Comparison of ENCODE assay signal across 22 cellular contexts in genomic region chr7:69861233-69861632, GRCh38.
"Had no signal": no experiment of that assay in that cellular context is flagged by ENCODE, and none has a peak within 500 bp of the region (broad histone marks: within the 10 kb centered on the region; RNA-seq: fewer than 3 reads in every experiment).

No MANE protein-coding gene starts in this region.

- H3K27me3 Mint-ChIP-seq: activated naive CD4-positive, alpha-beta T cell treated with anti-CD3 and anti-CD28 coated beads, Interleukin-2, amount 10 ng/mL, durations not matched to agents 7 days and 5 days had no signal

- DNase-seq: activated CD4-positive, alpha-beta memory T cell treated with anti-CD3 and anti-CD28 coated beads, Interleukin-2, amount 10 ng/mL, durations not matched to agents 7 days and 5 days; activated CD4-positive, alpha-beta T cell treated with anti-CD3 and anti-CD28 coated beads for 36 hours; activated CD4-positive, alpha-beta T cell treated with anti-CD3 and anti-CD28 coated beads, Interleukin-2, amount 50 U/mL, for 1 hour; activated gamma-delta T cell treated with Interleukin-2 at 50 U/mL for 16 hours; activated naive CD4-positive, alpha-beta T cell treated with anti-CD3 and anti-CD28 coated beads, Interleukin-2, amount 10 ng/mL, durations not matched to agents 7 days and 5 days; activated naive CD8-positive, alpha-beta T cell treated with anti-CD3 and anti-CD28 coated beads for 36 hours; activated T-cell treated with anti-CD3 and anti-CD28 coated beads for 4 hours; activated T-cell treated with anti-CD3 and anti-CD28 coated beads, Interleukin-2, amount 50 U/mL, for 48 hours; cerebellar nuclear complex; NCI-H1417 treated with DMSO at 0.1 percent for 48 hours; NCI-H1694; NCI-H2029; NCI-H2107; NCI-H2171 treated with DMSO at 0.1 percent for 48 hours; NCI-H510A treated with DMSO at 0.1 percent for 48 hours; Peyer's patch; Right ventricle myocardium superior; SJCRH30; SK-N-SH; T-helper 1 cell; WERI-Rb-1 had no signal

- H3K4me1 Mint-ChIP-seq: activated CD4-positive, alpha-beta memory T cell treated with anti-CD3 and anti-CD28 coated beads, Interleukin-2, amount 10 ng/mL, durations not matched to agents 7 days and 5 days; activated CD4-positive, alpha-beta T cell treated with anti-CD3 and anti-CD28 coated beads for 36 hours; activated naive CD4-positive, alpha-beta T cell treated with anti-CD3 and anti-CD28 coated beads, Interleukin-2, amount 10 ng/mL, durations not matched to agents 7 days and 5 days; activated naive CD8-positive, alpha-beta T cell treated with anti-CD3 and anti-CD28 coated beads for 36 hours; activated T-helper 17 cell treated with anti-CD3 and anti-CD28 coated beads, Interleukin-2, amount 50 U/mL, for 72 hours had no signal

- H3K27ac Mint-ChIP-seq: activated CD4-positive, alpha-beta memory T cell treated with anti-CD3 and anti-CD28 coated beads, Interleukin-2, amount 10 ng/mL, durations not matched to agents 7 days and 5 days; activated CD4-positive, alpha-beta T cell treated with anti-CD3 and anti-CD28 coated beads for 36 hours; activated naive CD4-positive, alpha-beta T cell treated with anti-CD3 and anti-CD28 coated beads, Interleukin-2, amount 10 ng/mL, durations not matched to agents 7 days and 5 days; activated naive CD8-positive, alpha-beta T cell treated with anti-CD3 and anti-CD28 coated beads for 36 hours; activated T-helper 17 cell treated with anti-CD3 and anti-CD28 coated beads, Interleukin-2, amount 50 U/mL, for 72 hours had no signal

- H3K36me3 Mint-ChIP-seq: activated naive CD4-positive, alpha-beta T cell treated with anti-CD3 and anti-CD28 coated beads, Interleukin-2, amount 10 ng/mL, durations not matched to agents 7 days and 5 days; activated naive CD8-positive, alpha-beta T cell treated with anti-CD3 and anti-CD28 coated beads for 36 hours had no signal

- H3K4me3 Mint-ChIP-seq: activated CD4-positive, alpha-beta memory T cell treated with anti-CD3 and anti-CD28 coated beads, Interleukin-2, amount 10 ng/mL, durations not matched to agents 7 days and 5 days; activated CD4-positive, alpha-beta T cell treated with anti-CD3 and anti-CD28 coated beads for 36 hours; activated naive CD4-positive, alpha-beta T cell treated with anti-CD3 and anti-CD28 coated beads, Interleukin-2, amount 10 ng/mL, durations not matched to agents 7 days and 5 days; activated naive CD8-positive, alpha-beta T cell treated with anti-CD3 and anti-CD28 coated beads for 36 hours; activated T-helper 17 cell treated with anti-CD3 and anti-CD28 coated beads, Interleukin-2, amount 50 U/mL, for 72 hours had no signal

- H3K9me3 Mint-ChIP-seq: activated CD4-positive, alpha-beta memory T cell treated with anti-CD3 and anti-CD28 coated beads, Interleukin-2, amount 10 ng/mL, durations not matched to agents 7 days and 5 days; activated naive CD4-positive, alpha-beta T cell treated with anti-CD3 and anti-CD28 coated beads, Interleukin-2, amount 10 ng/mL, durations not matched to agents 7 days and 5 days; activated naive CD8-positive, alpha-beta T cell treated with anti-CD3 and anti-CD28 coated beads for 36 hours had no signal
